In the genomic region with DNA sequence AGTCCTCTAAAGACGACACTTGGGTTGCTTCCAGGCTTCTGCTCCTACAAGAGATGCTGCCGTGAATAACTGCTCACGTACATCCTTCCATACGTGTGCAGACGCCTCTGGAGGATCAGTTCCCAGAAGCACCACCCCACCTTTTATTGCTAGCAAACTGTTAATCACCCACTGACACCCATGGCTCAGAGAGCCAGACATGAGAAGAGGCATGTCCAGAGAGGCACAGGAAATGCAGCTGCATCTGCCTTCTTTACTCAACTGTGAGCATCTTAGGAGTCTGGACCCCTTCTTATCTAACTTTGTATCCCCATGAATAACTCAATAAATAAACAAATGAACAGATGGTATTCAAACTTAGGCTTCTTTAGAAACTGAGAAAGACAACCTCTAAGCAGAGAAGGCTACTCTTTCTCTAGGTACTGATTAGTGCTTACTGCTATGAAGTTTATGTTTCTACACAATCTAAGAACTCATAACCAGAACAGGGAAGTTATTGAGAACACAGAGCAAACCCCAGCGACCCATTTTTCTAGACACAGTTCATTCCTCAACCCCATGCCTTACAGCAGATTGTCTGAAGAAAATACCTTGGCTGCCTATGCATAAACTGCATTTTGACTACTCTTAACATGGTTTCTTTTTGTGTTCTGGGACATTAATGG, we compare ENCODE assay signal across 13 cellular contexts.
DNase-seq lines count a peak whose midpoint lies in the region; ATAC-seq, FAIRE-seq and TF ChIP-seq lines count a peak whose summit lies in the region.
"Had no signal": no experiment of that assay in that cellular context is flagged by ENCODE, and none has a peak within 500 bp of the region (broad histone marks: within the 10 kb centered on the region; RNA-seq: fewer than 3 reads in every experiment).

No MANE protein-coding gene starts in this region.

- H3K23ac ChIP-seq in neuronal stem cell (ENCODE audit: low read depth, low read length, poor library complexity) = no peak overlapping the region

- no peak for TF ChIP-seq CTCF in bronchial epithelial cell (IDR thresholded peaks at IDR 0.05; ENCODE audit: insufficient read depth, low read length, severe bottlenecking)

- no peak overlapping the region for H4K8ac ChIP-seq in neuronal stem cell (ENCODE audit: low read depth, low read length)

- H2BK12ac ChIP-seq in neuronal stem cell (ENCODE audit: low read length) = no peak overlapping the region

- FAIRE-seq in bronchial epithelial cell (lab: Jason Lieb, UNC) = no peak
- FAIRE-seq: HTR-8/SVneo had no signal

- H3K27ac ChIP-seq in neuronal stem cell (replicated peaks; ENCODE audit: low read length) = no peak overlapping the region

- no peaks in the 10 kb centered on the region for H3K4me1 ChIP-seq in neuronal stem cell (ENCODE audit: control insufficient read depth in 2 of 2, insufficient read depth in 1 of 2, low read depth in 1 of 2, low read length in 2 of 2)

- no peaks in the 10 kb centered on the region for H3K79me1 ChIP-seq in neuronal stem cell (ENCODE audit: low read depth, low read length)

- ATAC-seq in GM18867 (IDR thresholded peaks at IDR 0.05; ENCODE audit: unreplicated experiment) (peak; percentile 76), HG03095 (IDR thresholded peaks at IDR 0.05; ENCODE audit: unreplicated experiment) (peak; percentile 68)

- H3K4me2 ChIP-seq in neuronal stem cell (ENCODE audit: insufficient read depth, low read length, poor library complexity, severe bottlenecking) = no peak overlapping the region

- no peak overlapping the region for H3K14ac ChIP-seq in neuronal stem cell (ENCODE audit: low read length)

- peak overlapping the region; percentile 11 for H3K18ac ChIP-seq in neuronal stem cell (ENCODE audit: low read length)

- no peak overlapping the region for H2BK5ac ChIP-seq in neuronal stem cell (ENCODE audit: low read length)

- no CpG with 5 or more reads among the region's 6 CpGs for WGBS in neuronal stem cell (ENCODE audit: extremely low coverage in 2 of 2, insufficient read length in 2 of 2, insufficient replicate concordance in 1 of 2), 2 donors

- H3K9ac ChIP-seq in neuronal stem cell (ENCODE audit: low read depth, low read length, poor library complexity) = no peak overlapping the region

- H3K27me3 ChIP-seq in bronchial epithelial cell (ENCODE audit: control insufficient read depth, insufficient read depth, low read length) = no peaks in the 10 kb centered on the region
- H3K27me3 ChIP-seq in neuronal stem cell (ENCODE audit: control insufficient read depth in 3 of 3, insufficient read depth in 3 of 3, low read depth in 1 of 3, low read length in 3 of 3) = no peaks in the 10 kb centered on the region

- H3K4me3 ChIP-seq in bronchial epithelial cell (ENCODE audit: low read depth, low read length) = no peak overlapping the region
- no peak overlapping the region for H3K4me3 ChIP-seq in neuronal stem cell (ENCODE audit: low read length in 2 of 2)

- no peaks in the 10 kb centered on the region for H3K9me3 ChIP-seq in neuronal stem cell (replicated peaks in 1 of 2; ENCODE audit: control insufficient read depth in 2 of 2, insufficient read depth in 1 of 2, low read depth in 1 of 2, low read length in 2 of 2)

- H2BK15ac ChIP-seq in neuronal stem cell (ENCODE audit: low read length) = no peak overlapping the region

- no peak overlapping the region for H2BK120ac ChIP-seq in neuronal stem cell (ENCODE audit: low read depth, low read length)

- no peak overlapping the region for H4K91ac ChIP-seq in neuronal stem cell (ENCODE audit: low read depth, low read length, poor library complexity)

- no peak overlapping the region for H3K4ac ChIP-seq in neuronal stem cell (ENCODE audit: low read length)

- H3K36me3 ChIP-seq in bronchial epithelial cell (ENCODE audit: control insufficient read depth, insufficient read depth, low read length) (no peaks in the 10 kb centered on the region), neuronal stem cell (replicated peaks in 1 of 2; ENCODE audit: control insufficient read depth in 2 of 2, insufficient read depth in 2 of 2, low read length in 2 of 2) (no peaks in the 10 kb centered on the region)

- DNase-seq in bronchial epithelial cell (ENCODE audit: low read depth) = peak; percentile 95
- DNase-seq in neuronal stem cell (ENCODE audit: low spot score) = no peak
- no peak for DNase-seq in Ammon's horn (ENCODE audit: low spot score)
- DNase-seq in NCI-H1105 (lab: John Stamatoyannopoulos, UW) = no peak
- DNase-seq in central memory CD4-positive, alpha-beta T cell = no peak
- DNase-seq in NCI-H226 = no peak
- DNase-seq: activated CD8-positive, alpha-beta memory T cell treated with anti-CD3 and anti-CD28 coated beads for 24 hours; hippocampal formation; NCI-H2029 treated with DMSO at 0.1 percent for 48 hours; OCI-M1 had no signal

- no peak overlapping the region for H2AFZ ChIP-seq in neuronal stem cell (ENCODE audit: low read length)

- no peak overlapping the region for H2AK5ac ChIP-seq in neuronal stem cell (ENCODE audit: low read depth, low read length)
